1 cellular context compared by ENCODE assay signal in the genomic region with DNA sequence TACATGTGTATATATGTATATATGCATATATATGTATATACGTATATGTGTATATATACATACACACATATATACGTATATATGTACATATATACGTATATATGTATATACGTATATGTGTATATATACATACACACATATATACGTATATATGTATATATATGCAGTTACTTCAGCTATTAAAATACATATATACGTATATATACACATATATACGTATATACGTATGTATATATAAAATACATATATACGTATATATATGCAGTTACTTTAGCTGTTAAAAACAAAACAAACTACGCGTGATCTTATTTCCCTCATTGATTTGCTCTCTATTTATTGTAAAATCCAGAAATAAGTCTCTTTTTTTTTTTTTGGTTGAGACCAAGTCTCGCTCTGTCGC.
A peak's percentile ranks its signal among the peaks of the same experiment; 100 is the strongest.
TF ChIP-seq lines count a peak whose summit lies in the region.

No MANE protein-coding gene starts in this region.

TF ChIP-seq in K562, 482 proteins besides CTCF, POLR2A, EP300 and RAD21 (continued from another document and continues in another):
- TF ChIP-seq, protein P1, sequence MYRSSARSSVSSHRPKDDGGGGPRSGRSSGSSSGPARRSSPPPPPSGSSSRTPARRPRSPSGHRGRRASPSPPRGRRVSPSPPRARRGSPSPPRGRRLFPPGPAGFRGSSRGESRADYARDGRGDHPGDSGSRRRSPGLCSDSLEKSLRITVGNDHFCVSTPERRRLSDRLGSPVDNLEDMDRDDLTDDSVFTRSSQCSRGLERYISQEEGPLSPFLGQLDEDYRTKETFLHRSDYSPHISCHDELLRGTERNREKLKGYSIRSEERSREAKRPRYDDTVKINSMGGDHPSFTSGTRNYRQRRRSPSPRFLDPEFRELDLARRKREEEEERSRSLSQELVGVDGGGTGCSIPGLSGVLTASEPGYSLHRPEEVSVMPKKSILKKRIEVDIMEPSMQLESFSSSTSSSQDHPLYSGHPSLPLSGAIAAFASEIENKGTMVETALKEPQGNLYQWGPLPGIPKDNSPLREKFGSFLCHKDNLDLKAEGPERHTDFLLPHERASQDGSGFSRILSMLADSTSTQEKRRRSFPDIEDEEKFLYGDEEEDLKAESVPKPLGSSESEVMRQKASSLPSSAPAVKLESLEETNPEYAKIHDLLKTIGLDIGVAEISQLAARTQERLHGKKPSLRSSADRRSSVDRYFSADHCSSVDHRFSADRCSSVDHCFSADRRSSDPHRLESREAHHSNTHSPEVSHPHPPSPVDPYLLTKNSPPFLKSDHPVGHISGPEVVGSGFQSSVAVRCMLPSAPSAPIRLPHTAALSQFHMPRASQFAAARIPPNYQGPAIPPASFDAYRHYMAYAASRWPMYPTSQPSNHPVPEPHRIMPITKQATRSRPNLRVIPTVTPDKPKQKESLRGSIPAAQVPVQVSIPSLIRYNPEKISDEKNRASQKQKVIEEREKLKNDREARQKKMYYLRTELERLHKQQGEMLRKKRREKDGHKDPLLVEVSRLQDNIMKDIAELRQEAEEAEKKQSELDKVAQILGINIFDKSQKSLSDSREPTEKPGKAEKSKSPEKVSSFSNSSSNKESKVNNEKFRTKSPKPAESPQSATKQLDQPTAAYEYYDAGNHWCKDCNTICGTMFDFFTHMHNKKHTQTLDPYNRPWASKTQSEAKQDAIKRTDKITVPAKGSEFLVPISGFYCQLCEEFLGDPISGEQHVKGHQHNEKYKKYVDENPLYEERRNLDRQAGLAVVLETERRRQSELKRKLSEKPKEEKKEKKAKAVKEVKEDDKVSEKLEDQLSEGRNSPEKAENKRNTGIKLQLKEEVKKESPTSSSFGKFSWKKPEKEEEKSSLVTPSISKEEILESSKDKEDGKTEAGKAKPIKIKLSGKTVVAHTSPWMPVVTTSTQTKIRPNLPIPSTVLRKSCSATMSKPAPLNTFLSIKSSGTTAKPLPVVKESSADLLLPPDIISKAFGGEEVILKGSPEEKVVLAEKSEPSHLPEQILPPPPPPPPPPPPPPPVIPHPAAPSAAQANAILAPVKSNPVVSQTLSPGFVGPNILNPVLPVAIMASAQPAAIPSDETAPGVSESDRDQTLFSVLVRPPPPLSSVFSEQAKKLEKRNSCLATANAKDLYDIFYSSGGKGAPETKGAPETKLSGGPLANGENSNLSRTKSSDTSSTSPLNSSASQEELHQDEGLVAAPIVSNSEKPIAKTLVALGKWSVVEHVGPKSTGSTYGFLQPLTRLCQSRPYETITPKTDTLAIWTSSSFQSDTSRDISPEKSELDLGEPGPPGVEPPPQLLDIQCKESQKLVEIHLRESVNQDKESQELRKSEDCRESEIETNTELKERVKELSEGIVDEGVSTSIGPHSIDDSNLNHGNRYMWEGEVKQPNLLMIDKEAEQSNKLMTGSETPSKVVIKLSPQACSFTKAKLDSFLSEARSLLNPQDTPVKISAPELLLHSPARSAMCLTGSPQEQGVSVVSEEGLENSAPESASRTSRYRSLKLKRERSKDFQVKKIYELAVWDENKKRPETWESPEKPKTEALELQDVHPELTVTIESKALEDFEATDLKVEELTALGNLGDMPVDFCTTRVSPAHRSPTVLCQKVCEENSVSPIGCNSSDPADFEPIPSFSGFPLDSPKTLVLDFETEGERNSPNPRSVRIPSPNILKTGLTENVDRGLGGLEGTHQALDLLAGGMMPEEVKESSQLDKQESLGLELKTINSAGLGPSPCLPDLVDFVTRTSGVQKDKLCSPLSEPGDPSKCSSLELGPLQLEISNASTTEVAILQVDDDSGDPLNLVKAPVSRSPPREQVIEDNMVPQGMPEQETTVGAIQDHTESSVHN (IDR thresholded peaks at IDR 0.05; ENCODE audit: borderline replicate concordance in 1 of 2, low read depth in 1 of 2): no peak
- TF ChIP-seq, protein P2, sequence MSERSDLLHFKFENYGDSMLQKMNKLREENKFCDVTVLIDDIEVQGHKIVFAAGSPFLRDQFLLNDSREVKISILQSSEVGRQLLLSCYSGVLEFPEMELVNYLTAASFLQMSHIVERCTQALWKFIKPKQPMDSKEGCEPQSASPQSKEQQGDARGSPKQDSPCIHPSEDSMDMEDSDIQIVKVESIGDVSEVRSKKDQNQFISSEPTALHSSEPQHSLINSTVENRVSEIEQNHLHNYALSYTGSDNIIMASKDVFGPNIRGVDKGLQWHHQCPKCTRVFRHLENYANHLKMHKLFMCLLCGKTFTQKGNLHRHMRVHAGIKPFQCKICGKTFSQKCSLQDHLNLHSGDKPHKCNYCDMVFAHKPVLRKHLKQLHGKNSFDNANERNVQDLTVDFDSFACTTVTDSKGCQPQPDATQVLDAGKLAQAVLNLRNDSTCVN (CRISPR knock-in tag; IDR thresholded peaks at IDR 0.05): no peak
- no peak for TF ChIP-seq FOXP1 (CRISPR knock-in tag; IDR thresholded peaks at IDR 0.05)
- TF ChIP-seq ZNF696 (CRISPR knock-in tag; conservative IDR thresholded peaks at IDR 0.05): no peak
- peak; percentile 81; the same call in 1 of the 2 replicates for TF ChIP-seq ZFPM2 (CRISPR knock-in tag; IDR thresholded peaks at IDR 0.05)
- TF ChIP-seq ZNF79 (CRISPR knock-in tag; IDR thresholded peaks at IDR 0.05; ENCODE audit: low read depth): no peak
- TF ChIP-seq, protein P3, sequence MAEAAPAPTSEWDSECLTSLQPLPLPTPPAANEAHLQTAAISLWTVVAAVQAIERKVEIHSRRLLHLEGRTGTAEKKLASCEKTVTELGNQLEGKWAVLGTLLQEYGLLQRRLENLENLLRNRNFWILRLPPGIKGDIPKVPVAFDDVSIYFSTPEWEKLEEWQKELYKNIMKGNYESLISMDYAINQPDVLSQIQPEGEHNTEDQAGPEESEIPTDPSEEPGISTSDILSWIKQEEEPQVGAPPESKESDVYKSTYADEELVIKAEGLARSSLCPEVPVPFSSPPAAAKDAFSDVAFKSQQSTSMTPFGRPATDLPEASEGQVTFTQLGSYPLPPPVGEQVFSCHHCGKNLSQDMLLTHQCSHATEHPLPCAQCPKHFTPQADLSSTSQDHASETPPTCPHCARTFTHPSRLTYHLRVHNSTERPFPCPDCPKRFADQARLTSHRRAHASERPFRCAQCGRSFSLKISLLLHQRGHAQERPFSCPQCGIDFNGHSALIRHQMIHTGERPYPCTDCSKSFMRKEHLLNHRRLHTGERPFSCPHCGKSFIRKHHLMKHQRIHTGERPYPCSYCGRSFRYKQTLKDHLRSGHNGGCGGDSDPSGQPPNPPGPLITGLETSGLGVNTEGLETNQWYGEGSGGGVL (CRISPR knock-in tag; IDR thresholded peaks at IDR 0.05): no peak
- TF ChIP-seq, protein P4, sequence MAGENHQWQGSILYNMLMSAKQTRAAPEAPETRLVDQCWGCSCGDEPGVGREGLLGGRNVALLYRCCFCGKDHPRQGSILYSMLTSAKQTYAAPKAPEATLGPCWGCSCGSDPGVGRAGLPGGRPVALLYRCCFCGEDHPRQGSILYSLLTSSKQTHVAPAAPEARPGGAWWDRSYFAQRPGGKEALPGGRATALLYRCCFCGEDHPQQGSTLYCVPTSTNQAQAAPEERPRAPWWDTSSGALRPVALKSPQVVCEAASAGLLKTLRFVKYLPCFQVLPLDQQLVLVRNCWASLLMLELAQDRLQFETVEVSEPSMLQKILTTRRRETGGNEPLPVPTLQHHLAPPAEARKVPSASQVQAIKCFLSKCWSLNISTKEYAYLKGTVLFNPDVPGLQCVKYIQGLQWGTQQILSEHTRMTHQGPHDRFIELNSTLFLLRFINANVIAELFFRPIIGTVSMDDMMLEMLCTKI (IDR thresholded peaks at IDR 0.05; ENCODE audit: partially characterized antibody): no peak
- no peak for TF ChIP-seq E2F3 (CRISPR knock-in tag; IDR thresholded peaks at IDR 0.05)
- TF ChIP-seq, protein P5, sequence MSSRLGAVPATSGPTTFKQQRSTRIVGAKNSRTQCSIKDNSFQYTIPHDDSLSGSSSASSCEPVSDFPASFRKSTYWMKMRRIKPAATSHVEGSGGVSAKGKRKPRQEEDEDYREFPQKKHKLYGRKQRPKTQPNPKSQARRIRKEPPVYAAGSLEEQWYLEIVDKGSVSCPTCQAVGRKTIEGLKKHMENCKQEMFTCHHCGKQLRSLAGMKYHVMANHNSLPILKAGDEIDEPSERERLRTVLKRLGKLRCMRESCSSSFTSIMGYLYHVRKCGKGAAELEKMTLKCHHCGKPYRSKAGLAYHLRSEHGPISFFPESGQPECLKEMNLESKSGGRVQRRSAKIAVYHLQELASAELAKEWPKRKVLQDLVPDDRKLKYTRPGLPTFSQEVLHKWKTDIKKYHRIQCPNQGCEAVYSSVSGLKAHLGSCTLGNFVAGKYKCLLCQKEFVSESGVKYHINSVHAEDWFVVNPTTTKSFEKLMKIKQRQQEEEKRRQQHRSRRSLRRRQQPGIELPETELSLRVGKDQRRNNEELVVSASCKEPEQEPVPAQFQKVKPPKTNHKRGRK (tag; IDR thresholded peaks at IDR 0.05): no peak
- TF ChIP-seq, protein P6, sequence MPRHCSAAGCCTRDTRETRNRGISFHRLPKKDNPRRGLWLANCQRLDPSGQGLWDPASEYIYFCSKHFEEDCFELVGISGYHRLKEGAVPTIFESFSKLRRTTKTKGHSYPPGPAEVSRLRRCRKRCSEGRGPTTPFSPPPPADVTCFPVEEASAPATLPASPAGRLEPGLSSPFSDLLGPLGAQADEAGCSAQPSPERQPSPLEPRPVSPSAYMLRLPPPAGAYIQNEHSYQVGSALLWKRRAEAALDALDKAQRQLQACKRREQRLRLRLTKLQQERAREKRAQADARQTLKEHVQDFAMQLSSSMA (CRISPR knock-in tag; IDR thresholded peaks at IDR 0.05): no peak
- no peak for TF ChIP-seq DMBX1 (CRISPR knock-in tag; IDR thresholded peaks at IDR 0.05; ENCODE audit: borderline replicate concordance)
- TF ChIP-seq, protein P7, sequence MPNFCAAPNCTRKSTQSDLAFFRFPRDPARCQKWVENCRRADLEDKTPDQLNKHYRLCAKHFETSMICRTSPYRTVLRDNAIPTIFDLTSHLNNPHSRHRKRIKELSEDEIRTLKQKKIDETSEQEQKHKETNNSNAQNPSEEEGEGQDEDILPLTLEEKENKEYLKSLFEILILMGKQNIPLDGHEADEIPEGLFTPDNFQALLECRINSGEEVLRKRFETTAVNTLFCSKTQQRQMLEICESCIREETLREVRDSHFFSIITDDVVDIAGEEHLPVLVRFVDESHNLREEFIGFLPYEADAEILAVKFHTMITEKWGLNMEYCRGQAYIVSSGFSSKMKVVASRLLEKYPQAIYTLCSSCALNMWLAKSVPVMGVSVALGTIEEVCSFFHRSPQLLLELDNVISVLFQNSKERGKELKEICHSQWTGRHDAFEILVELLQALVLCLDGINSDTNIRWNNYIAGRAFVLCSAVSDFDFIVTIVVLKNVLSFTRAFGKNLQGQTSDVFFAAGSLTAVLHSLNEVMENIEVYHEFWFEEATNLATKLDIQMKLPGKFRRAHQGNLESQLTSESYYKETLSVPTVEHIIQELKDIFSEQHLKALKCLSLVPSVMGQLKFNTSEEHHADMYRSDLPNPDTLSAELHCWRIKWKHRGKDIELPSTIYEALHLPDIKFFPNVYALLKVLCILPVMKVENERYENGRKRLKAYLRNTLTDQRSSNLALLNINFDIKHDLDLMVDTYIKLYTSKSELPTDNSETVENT (CRISPR knock-in tag; IDR thresholded peaks at IDR 0.05): 0 out of 2 replicates have a peak, but pooled peaks have one; percentile 47
- TF ChIP-seq, protein P8, sequence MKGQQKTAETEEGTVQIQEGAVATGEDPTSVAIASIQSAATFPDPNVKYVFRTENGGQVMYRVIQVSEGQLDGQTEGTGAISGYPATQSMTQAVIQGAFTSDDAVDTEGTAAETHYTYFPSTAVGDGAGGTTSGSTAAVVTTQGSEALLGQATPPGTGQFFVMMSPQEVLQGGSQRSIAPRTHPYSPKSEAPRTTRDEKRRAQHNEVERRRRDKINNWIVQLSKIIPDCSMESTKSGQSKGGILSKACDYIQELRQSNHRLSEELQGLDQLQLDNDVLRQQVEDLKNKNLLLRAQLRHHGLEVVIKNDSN (CRISPR knock-in tag; IDR thresholded peaks at IDR 0.05): no peak
- no peak for TF ChIP-seq FOXK2 (conservative IDR thresholded peaks at IDR 0.05 in 1 of 2, IDR thresholded peaks at IDR 0.05 in 1 of 2; ENCODE audit: low read depth in 2 of 2)
- TF ChIP-seq, protein P9, sequence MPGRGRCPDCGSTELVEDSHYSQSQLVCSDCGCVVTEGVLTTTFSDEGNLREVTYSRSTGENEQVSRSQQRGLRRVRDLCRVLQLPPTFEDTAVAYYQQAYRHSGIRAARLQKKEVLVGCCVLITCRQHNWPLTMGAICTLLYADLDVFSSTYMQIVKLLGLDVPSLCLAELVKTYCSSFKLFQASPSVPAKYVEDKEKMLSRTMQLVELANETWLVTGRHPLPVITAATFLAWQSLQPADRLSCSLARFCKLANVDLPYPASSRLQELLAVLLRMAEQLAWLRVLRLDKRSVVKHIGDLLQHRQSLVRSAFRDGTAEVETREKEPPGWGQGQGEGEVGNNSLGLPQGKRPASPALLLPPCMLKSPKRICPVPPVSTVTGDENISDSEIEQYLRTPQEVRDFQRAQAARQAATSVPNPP (IDR thresholded peaks at IDR 0.05; ENCODE audit: borderline replicate concordance, insufficient read depth, insufficient read length): no peak
- no peak for TF ChIP-seq CC2D1A (IDR thresholded peaks at IDR 0.05)
- no peak for TF ChIP-seq SMAD4 (CRISPR knock-in tag; conservative IDR thresholded peaks at IDR 0.05)
- TF ChIP-seq, protein P10, sequence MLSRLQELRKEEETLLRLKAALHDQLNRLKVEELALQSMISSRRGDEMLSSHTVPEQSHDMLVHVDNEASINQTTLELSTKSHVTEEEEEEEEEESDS (CRISPR knock-in tag; IDR thresholded peaks at IDR 0.05): peak; percentile 52; the same call in 1 of the 2 replicates
- no peak for TF ChIP-seq SREBF1 (IDR thresholded peaks at IDR 0.05; ENCODE audit: borderline replicate concordance, low read depth, low read length)
- no peak for TF ChIP-seq ZBTB8A (IDR thresholded peaks at IDR 0.05; ENCODE audit: partially characterized antibody)
- no peak for TF ChIP-seq YBX1 (IDR thresholded peaks at IDR 0.05)
- 0 out of 2 replicates have a peak, but pooled peaks have one; percentile 42 for TF ChIP-seq HMG20B (CRISPR knock-in tag; IDR thresholded peaks at IDR 0.05)
- TF ChIP-seq, protein P11, sequence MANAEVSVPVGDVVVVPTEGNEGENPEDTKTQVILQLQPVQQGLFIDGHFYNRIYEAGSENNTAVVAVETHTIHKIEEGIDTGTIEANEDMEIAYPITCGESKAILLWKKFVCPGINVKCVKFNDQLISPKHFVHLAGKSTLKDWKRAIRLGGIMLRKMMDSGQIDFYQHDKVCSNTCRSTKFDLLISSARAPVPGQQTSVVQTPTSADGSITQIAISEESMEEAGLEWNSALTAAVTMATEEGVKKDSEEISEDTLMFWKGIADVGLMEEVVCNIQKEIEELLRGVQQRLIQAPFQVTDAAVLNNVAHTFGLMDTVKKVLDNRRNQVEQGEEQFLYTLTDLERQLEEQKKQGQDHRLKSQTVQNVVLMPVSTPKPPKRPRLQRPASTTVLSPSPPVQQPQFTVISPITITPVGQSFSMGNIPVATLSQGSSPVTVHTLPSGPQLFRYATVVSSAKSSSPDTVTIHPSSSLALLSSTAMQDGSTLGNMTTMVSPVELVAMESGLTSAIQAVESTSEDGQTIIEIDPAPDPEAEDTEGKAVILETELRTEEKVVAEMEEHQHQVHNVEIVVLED (CRISPR knock-in tag; IDR thresholded peaks at IDR 0.05): no peak
